8 cellular contexts compared by ENCODE assay signal in the genomic region with DNA sequence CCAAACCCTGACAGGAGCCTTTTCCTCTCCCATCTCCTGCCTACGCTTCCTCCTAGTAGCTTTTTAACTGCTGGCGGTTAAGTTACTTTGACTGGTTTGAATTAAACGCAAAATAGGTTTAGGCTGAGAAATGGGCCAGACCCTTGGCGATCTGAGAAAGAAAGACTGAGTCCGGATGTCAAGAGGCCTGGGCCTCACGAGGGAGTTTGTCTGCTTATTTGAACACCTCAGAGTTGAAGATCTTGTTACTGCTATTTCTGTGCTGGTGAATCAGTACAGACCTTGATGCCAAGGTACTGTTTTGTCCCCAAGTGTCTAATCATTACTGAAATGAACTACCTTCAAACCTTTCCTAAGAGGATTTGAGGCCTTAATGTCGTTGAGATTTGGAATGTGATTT. TPM values are rescaled to one million over a fixed set of nuclear protein-coding genes. Genes with fewer than 3 reads are reported as not detected.
DNase-seq lines count a peak whose midpoint lies in the region; ATAC-seq and TF ChIP-seq lines count a peak whose summit lies in the region.

No MANE protein-coding gene starts in this region.

- RAD21 ChIA-PET in HCT116 (lab: Charles Lee; ENCODE audit: low non-redundant PET in 1 of 2, low total read pairs in 2 of 2, uncharacterized antibody in 2 of 2, unreplicated experiment in 2 of 2) = no interaction called here

- H2AFZ ChIP-seq in HCT116 (ENCODE audit: low read depth, low read length, poor library complexity, severe bottlenecking) = peak overlapping the region; percentile 10

- H3K36me3 Mint-ChIP-seq in activated T-cell treated with anti-CD3 and anti-CD28 coated beads, Interleukin-2, amount 50 U/mL, for 72 hours (ENCODE audit: insufficient read depth in 2 of 2) = no peaks in the 10 kb centered on the region

- H3K9me3 Mint-ChIP-seq in activated T-cell treated with anti-CD3 and anti-CD28 coated beads, Interleukin-2, amount 50 U/mL, for 72 hours = no peaks in the 10 kb centered on the region

- H3K9me3 ChIP-seq in HCT116 (ENCODE audit: control insufficient read depth in 1 of 2, insufficient read depth in 1 of 2, low read depth in 1 of 2, low read length in 2 of 2) = no peaks in the 10 kb centered on the region
- H3K9me3 ChIP-seq in iPS DF 6.9 (ENCODE audit: control insufficient read depth, insufficient read depth, low read length) = no peaks in the 10 kb centered on the region
- no peaks in the 10 kb centered on the region for H3K9me3 ChIP-seq in skeletal muscle tissue (ENCODE audit: control insufficient read depth in 3 of 3, low read length in 3 of 3)

- H3K4me3 Mint-ChIP-seq in activated T-cell treated with anti-CD3 and anti-CD28 coated beads, Interleukin-2, amount 50 U/mL, for 72 hours = peak overlapping the region; percentile 72 to 78

- H3K4me2 ChIP-seq in HCT116 (ENCODE audit: low read length) = peak overlapping the region; percentile 58

- H3K9ac ChIP-seq in HCT116 (ENCODE audit: low read length) (no peak overlapping the region), skeletal muscle tissue (ENCODE audit: low read depth in 1 of 3, low read length in 3 of 3) (peak overlapping the region; percentile 72 to 87 (median 85))

- H3K36me3 ChIP-seq in HCT116 (ENCODE audit: control insufficient read depth in 1 of 2, insufficient read depth in 2 of 2, low read length in 2 of 2) (no peaks in the 10 kb centered on the region), iPS DF 6.9 (ENCODE audit: control insufficient read depth, insufficient read depth, low read length) (no peaks in the 10 kb centered on the region), skeletal muscle tissue (ENCODE audit: control insufficient read depth in 3 of 3, insufficient read depth in 3 of 3, low read length in 3 of 3) (no peaks in the 10 kb centered on the region)

- POLR2A ChIA-PET in HCT116 (lab: Charles Lee) = no interaction called here

- H3K9me2 ChIP-seq in HCT116 (ENCODE audit: insufficient read depth) = no peaks in the 10 kb centered on the region

- ATAC-seq in HCT116 = no peak
- ATAC-seq in activated T-cell treated with anti-CD3 and anti-CD28 coated beads, Interleukin-2, amount 50 U/mL, for 72 hours (replicated peaks in 1 of 2) = no peak
- no peak for ATAC-seq in GM21786 (IDR thresholded peaks at IDR 0.05; ENCODE audit: unreplicated experiment)

- H3K4me3 ChIP-seq in HCT116 (replicated peaks in 1 of 2; ENCODE audit: low read depth in 1 of 2, low read length in 2 of 2) = peak overlapping the region in 1 of 2 experiments; percentile 17; a peak in 1 of 4 replicates
- H3K4me3 ChIP-seq in iPS DF 6.9 (ENCODE audit: low read length) = peak overlapping the region; percentile 58; the same call in 1 of the 2 replicates
- peak overlapping the region; percentile 74 to 85 (median 79) for H3K4me3 ChIP-seq in skeletal muscle tissue (ENCODE audit: low read length in 3 of 3)

- no peak for TF ChIP-seq RAD21 in HCT116 (IDR thresholded peaks at IDR 0.05; ENCODE audit: low read depth)

- H3K4me1 ChIP-seq in HCT116 (ENCODE audit: control insufficient read depth in 1 of 2, insufficient read depth in 2 of 2, low read length in 2 of 2) = peaks cover under 1 to 17% of the 10 kb centered on the region in 2 experiments; a peak in 3 of 4 replicates
- H3K4me1 ChIP-seq in iPS DF 6.9 (ENCODE audit: control insufficient read depth, insufficient read depth, low read length) = peaks cover 2% of the 10 kb centered on the region; the same call in 1 of the 2 replicates
- peaks cover 7 to 15% (median 11%) of the 10 kb centered on the region in 3 donors for H3K4me1 ChIP-seq in skeletal muscle tissue (ENCODE audit: control insufficient read depth in 3 of 3, insufficient read depth in 3 of 3, low read length in 3 of 3)

- DNase-seq in HCT116 (ENCODE audit: low read depth, low spot score) = no peak
- DNase-seq in activated T-cell treated with anti-CD3 and anti-CD28 coated beads, Interleukin-2, amount 50 U/mL, for 72 hours = no peak
- no peak for DNase-seq in iPS DF 6.9 (ENCODE audit: low read depth, low spot score)
- no peak for DNase-seq in NCI-H446 treated with DMSO at 0.1 percent for 48 hours (lab: John Stamatoyannopoulos, UW)
- DNase-seq in NCI-H2029 treated with DMSO at 0.1 percent for 48 hours (lab: John Stamatoyannopoulos, UW) = no peak
- DNase-seq in D341Med (ENCODE audit: low spot score) = no peak

- no CpG with 5 or more reads among the region's 7 CpGs for WGBS in iPS DF 6.9 (ENCODE audit: insufficient coverage, insufficient read length)

- BruUV-seq in HCT116 (replicated peaks; lab: Mats Ljungman, UMichigan) = no TSS peak

- intact Hi-C loops in HCT116 (cut with micrococcal nuclease) = no loop called here

- H3K27ac ChIP-seq in HCT116 (ENCODE audit: low read depth, low read length) (no peak overlapping the region), iPS DF 6.9 (ENCODE audit: low read length) (no peak overlapping the region), skeletal muscle tissue (ENCODE audit: low read depth, low read length) (peak overlapping the region; percentile 93)

- CTCF ChIA-PET in HCT116 (lab: Charles Lee) = interaction anchor here (1.2 kb wide), 1 partner anchor 109 kb away, joined by 5 read pairs; no protein-coding TSS in a partner anchor

- H3K27me3 ChIP-seq in HCT116 (ENCODE audit: insufficient read depth, low read length) (peaks cover 5% of the 10 kb centered on the region; the same call in 1 of the 2 replicates), iPS DF 6.9 (ENCODE audit: control insufficient read depth, insufficient read depth, low read length) (0 out of 2 replicates have a peak, but pooled peaks cover 2% of the 10 kb centered on the region), skeletal muscle tissue (ENCODE audit: control insufficient read depth in 3 of 3, insufficient read depth in 3 of 3, low read length in 3 of 3) (peaks cover 0 to 3% (median 0%) of the 10 kb centered on the region in 3 donors)

- H3K27ac Mint-ChIP-seq in activated T-cell treated with anti-CD3 and anti-CD28 coated beads, Interleukin-2, amount 50 U/mL, for 72 hours = no peak overlapping the region

- peaks cover 24% of the 10 kb centered on the region for H3K4me1 Mint-ChIP-seq in activated T-cell treated with anti-CD3 and anti-CD28 coated beads, Interleukin-2, amount 50 U/mL, for 72 hours (ENCODE audit: low read depth)

- no peaks in the 10 kb centered on the region for H4K20me1 ChIP-seq in HCT116 (ENCODE audit: insufficient read depth)

- no peak for TF ChIP-seq CTCF in HCT116 (IDR thresholded peaks at IDR 0.05 in 2 of 3, conservative IDR thresholded peaks at IDR 0.05 in 1 of 3; ENCODE audit: borderline replicate concordance in 1 of 3, insufficient read depth in 1 of 3, low read depth in 2 of 3, low read length in 2 of 3)

- peaks cover 47% of the 10 kb centered on the region for H3K27me3 Mint-ChIP-seq in activated T-cell treated with anti-CD3 and anti-CD28 coated beads, Interleukin-2, amount 50 U/mL, for 72 hours (ENCODE audit: low read depth)

- H3K79me2 ChIP-seq in HCT116 (ENCODE audit: insufficient read depth, low read length) = no peaks in the 10 kb centered on the region

- no peak for TF ChIP-seq POLR2A in HCT116 (IDR thresholded peaks at IDR 0.05; ENCODE audit: borderline replicate concordance, extremely low read depth, insufficient read depth, insufficient read length)

TF ChIP-seq in HCT116, 20 proteins besides CTCF, POLR2A, EP300 and RAD21:
- no peak for TF ChIP-seq ZNF274 (IDR thresholded peaks at IDR 0.05; ENCODE audit: low read depth, low read length)
- TF ChIP-seq CEBPB (IDR thresholded peaks at IDR 0.05; ENCODE audit: low read depth) = no peak
- TF ChIP-seq EGR1 (IDR thresholded peaks at IDR 0.05; ENCODE audit: low read depth) = no peak
- TF ChIP-seq FOSL1 (IDR thresholded peaks at IDR 0.05; ENCODE audit: low read depth) = no peak
- no peak for TF ChIP-seq EZH2 (IDR thresholded peaks at IDR 0.05)
- no peak for TF ChIP-seq ELF1 (IDR thresholded peaks at IDR 0.05; ENCODE audit: borderline replicate concordance, low read depth)
- no peak for TF ChIP-seq EZH2phosphoT487 (IDR thresholded peaks at IDR 0.05; ENCODE audit: borderline replicate concordance)
- no peak for TF ChIP-seq CBX3 (IDR thresholded peaks at IDR 0.05; ENCODE audit: low read depth)
- TF ChIP-seq TCF7L2 (IDR thresholded peaks at IDR 0.05; ENCODE audit: borderline replicate concordance, extremely low read depth, insufficient read depth, insufficient read length) = no peak
- no peak for TF ChIP-seq SIN3A (IDR thresholded peaks at IDR 0.05; ENCODE audit: low read depth)
- TF ChIP-seq, protein P1, sequence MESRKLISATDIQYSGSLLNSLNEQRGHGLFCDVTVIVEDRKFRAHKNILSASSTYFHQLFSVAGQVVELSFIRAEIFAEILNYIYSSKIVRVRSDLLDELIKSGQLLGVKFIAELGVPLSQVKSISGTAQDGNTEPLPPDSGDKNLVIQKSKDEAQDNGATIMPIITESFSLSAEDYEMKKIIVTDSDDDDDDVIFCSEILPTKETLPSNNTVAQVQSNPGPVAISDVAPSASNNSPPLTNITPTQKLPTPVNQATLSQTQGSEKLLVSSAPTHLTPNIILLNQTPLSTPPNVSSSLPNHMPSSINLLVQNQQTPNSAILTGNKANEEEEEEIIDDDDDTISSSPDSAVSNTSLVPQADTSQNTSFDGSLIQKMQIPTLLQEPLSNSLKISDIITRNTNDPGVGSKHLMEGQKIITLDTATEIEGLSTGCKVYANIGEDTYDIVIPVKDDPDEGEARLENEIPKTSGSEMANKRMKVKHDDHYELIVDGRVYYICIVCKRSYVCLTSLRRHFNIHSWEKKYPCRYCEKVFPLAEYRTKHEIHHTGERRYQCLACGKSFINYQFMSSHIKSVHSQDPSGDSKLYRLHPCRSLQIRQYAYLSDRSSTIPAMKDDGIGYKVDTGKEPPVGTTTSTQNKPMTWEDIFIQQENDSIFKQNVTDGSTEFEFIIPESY (IDR thresholded peaks at IDR 0.05; ENCODE audit: extremely low read depth, insufficient replicate concordance, low read length) = no peak

RNA-seq across cellular contexts. Expression of gene FMN1, which starts 0.8 kb away (rescaled TPM):
- total RNA-seq in HCT116 (2021; ENCODE audit: unreplicated experiment) (0.39 TPM), skeletal muscle tissue (3.7 TPM)
- polyA plus RNA-seq in HCT116 (2012) = 0.07 and 0.10 TPM in 2 replicates
- total RNA-seq in activated T-cell treated with anti-CD3 and anti-CD28 coated beads, Interleukin-2, amount 50 U/mL, for 72 hours = 1 to 10 TPM in 1 of 2 donors, under 1 TPM in 1; 0.74 to 1.1 TPM
